ENCODE assay signal across 10 cellular contexts in the genomic region with DNA sequence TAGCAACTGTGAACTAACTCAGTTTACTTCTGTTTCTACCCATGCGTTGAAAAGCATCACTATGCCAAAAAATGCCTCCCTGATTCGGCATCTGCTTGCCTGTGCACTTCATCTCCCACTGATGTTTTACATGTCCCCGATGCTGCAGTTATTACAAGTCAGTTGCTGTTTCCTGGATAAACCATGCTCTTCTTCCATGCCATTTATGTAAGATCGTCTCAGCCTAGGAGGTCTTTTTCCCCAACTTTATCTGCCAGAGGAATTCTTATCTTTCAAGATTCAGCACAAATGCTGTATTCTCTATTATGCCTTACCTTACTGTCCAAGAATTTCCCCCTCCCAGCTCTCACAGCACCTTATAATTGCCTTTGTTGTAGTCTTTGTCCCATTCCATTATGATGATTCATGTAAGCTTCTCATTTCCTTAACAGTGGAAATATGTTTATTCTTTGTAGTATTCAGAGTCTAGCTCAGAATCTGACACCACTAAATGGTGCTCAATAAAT. TPM values are rescaled to one million over a fixed set of nuclear protein-coding genes. Genes with fewer than 3 reads are reported as not detected.
DNase-seq lines count a peak whose midpoint lies in the region; ATAC-seq, FAIRE-seq and TF ChIP-seq lines count a peak whose summit lies in the region.
"Had no signal": no experiment of that assay in that cellular context is flagged by ENCODE, and none has a peak within 500 bp of the region (broad histone marks: within the 10 kb centered on the region; RNA-seq: fewer than 3 reads in every experiment).

No MANE protein-coding gene starts in this region.

- ATAC-seq in WTC11: peak; percentile 63
- no peak for ATAC-seq in stimulated activated naive CD8-positive, alpha-beta T cell treated with anti-CD3 and anti-CD28 coated beads, Interleukin-15, Interleukin-2, amounts not matched to agents 100 U/mL and 50 U/mL, for 24 hours

- POLR2A ChIA-PET in WTC11 (lab: Charles Lee): no interaction called here

- H3K36me3 Mint-ChIP-seq in WTC11: no peaks in the 10 kb centered on the region

- CTCF ChIA-PET in WTC11 (lab: Charles Lee): no interaction called here

- no peak for TF ChIP-seq POLR2A in H54 (IDR thresholded peaks at IDR 0.05; ENCODE audit: low read depth, low read length)

- peak; percentile 92 for FAIRE-seq in H54 (lab: Jason Lieb, UNC)

- H3K27ac Mint-ChIP-seq in WTC11: 0 out of 2 replicates have a peak overlapping the region, but pooled peaks have one; percentile 8

- no peaks in the 10 kb centered on the region for H3K27me3 Mint-ChIP-seq in WTC11 (ENCODE audit: low read depth)

- peaks cover 7% of the 10 kb centered on the region for H3K4me1 Mint-ChIP-seq in WTC11

- H3K9me3 Mint-ChIP-seq in WTC11: no peaks in the 10 kb centered on the region

- TF ChIP-seq CTCF in WTC11 (IDR thresholded peaks at IDR 0.05): no peak

- DNase-seq in A172 (ENCODE audit: low spot score) (peak; percentile 66), H54 (ENCODE audit: insufficient read length, low spot score) (peak; percentile 1), WTC11 (ENCODE audit: low spot score) (no peak), iPS-NIHi11 (ENCODE audit: low spot score) (peak; percentile 4), NCI-H345 (lab: John Stamatoyannopoulos, UW) (no peak), T-helper 1 cell (no peak), D341Med (ENCODE audit: low spot score) (no peak)
- no peak for DNase-seq in stimulated activated naive CD8-positive, alpha-beta T cell treated with anti-CD3 and anti-CD28 coated beads, Interleukin-15, Interleukin-2, amounts not matched to agents 100 U/mL and 50 U/mL, for 24 hours
- DNase-seq: activated CD4-positive, alpha-beta T cell treated with anti-CD3 and anti-CD28 coated beads for 48 hours; NCI-H510A treated with DMSO at 0.1 percent for 48 hours had no signal

- H3K4me3 Mint-ChIP-seq in WTC11: no peak overlapping the region

TF ChIP-seq in WTC11, 78 proteins besides CTCF, POLR2A, EP300 and RAD21:
- TF ChIP-seq ETV6 (CRISPR knock-in tag; IDR thresholded peaks at IDR 0.05): no peak
- no peak for TF ChIP-seq ZNF416 (CRISPR knock-in tag; IDR thresholded peaks at IDR 0.05)
- TF ChIP-seq OVOL2 (CRISPR knock-in tag; IDR thresholded peaks at IDR 0.05; ENCODE audit: borderline replicate concordance): no peak
- TF ChIP-seq HMGA2 (CRISPR knock-in tag; IDR thresholded peaks at IDR 0.05): no peak
- TF ChIP-seq JUN (CRISPR knock-in tag; IDR thresholded peaks at IDR 0.05): no peak
- TF ChIP-seq, protein P1, sequence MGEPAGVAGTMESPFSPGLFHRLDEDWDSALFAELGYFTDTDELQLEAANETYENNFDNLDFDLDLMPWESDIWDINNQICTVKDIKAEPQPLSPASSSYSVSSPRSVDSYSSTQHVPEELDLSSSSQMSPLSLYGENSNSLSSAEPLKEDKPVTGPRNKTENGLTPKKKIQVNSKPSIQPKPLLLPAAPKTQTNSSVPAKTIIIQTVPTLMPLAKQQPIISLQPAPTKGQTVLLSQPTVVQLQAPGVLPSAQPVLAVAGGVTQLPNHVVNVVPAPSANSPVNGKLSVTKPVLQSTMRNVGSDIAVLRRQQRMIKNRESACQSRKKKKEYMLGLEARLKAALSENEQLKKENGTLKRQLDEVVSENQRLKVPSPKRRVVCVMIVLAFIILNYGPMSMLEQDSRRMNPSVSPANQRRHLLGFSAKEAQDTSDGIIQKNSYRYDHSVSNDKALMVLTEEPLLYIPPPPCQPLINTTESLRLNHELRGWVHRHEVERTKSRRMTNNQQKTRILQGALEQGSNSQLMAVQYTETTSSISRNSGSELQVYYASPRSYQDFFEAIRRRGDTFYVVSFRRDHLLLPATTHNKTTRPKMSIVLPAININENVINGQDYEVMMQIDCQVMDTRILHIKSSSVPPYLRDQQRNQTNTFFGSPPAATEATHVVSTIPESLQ (CRISPR knock-in tag; IDR thresholded peaks at IDR 0.05): no peak
- TF ChIP-seq ZMAT4 (CRISPR knock-in tag; IDR thresholded peaks at IDR 0.05): no peak

RNA-seq across cellular contexts. Expression of gene PRKACB, which starts 30.0 kb away (rescaled TPM):
- 12.5 and 14.6 TPM in 2 replicates for total RNA-seq in A172 (2014; rRNA removed; shearing (Covaris generic))
- 16.8 to 19.2 TPM (median 18.4 TPM) in 3 replicates for total RNA-seq in WTC11 (2021)

Comparison
In these comparisons a context has a peak if more than half of its experiments do, and no peak if none do; other contexts are left out.
1. DNase-seq: peak in A172 (single experiment), H54 (single experiment) and iPS-NIHi11 (single experiment); none in WTC11 (single experiment), NCI-H345 (single experiment), T-helper 1 cell (0 of 5), D341Med (single experiment) and stimulated activated naive CD8-positive, alpha-beta T cell treated with anti-CD3 and anti-CD28 coated beads, Interleukin-15, Interleukin-2, amounts not matched to agents 100 U/mL and 50 U/mL, for 24 hours (single experiment).